20 cellular contexts compared by ENCODE assay signal in genomic region chr1:162088281-162088969, GRCh38. TPM values are rescaled to one million over a fixed set of nuclear protein-coding genes. Genes with fewer than 3 reads are reported as not detected.
DNase-seq lines count a peak whose midpoint lies in the region; ATAC-seq and TF ChIP-seq lines count a peak whose summit lies in the region.
"Had no signal": no experiment of that assay in that cellular context is flagged by ENCODE, and none has a peak within 500 bp of the region (broad histone marks: within the 10 kb centered on the region; RNA-seq: fewer than 3 reads in every experiment).

No MANE protein-coding gene starts in this region.

- peak; percentile 13 for DNase-seq in LHCN-M2 (ENCODE audit: low read depth)
- peak; percentile 7 for DNase-seq in RPMI7951 (ENCODE audit: low read depth)
- DNase-seq in fibroblast of the aortic adventitia (ENCODE audit: low read depth) = peak; percentile 14
- DNase-seq in renal cortical epithelial cell (ENCODE audit: low read depth) = peak; percentile 38
- no peak for DNase-seq in NCI-H524 (lab: John Stamatoyannopoulos, UW)
- no peak for DNase-seq in posterior vena cava (ENCODE audit: low spot score)
- DNase-seq in activated CD4-positive, alpha-beta T cell treated with anti-CD3 and anti-CD28 coated beads, Interleukin-2, amount 50 U/mL, for 48 hours = no peak
- DNase-seq: BE2C; CD4-positive, alpha-beta memory T cell; DMS79 treated with DMSO at 0.1 percent for 48 hours; GF-D8; HFFc6; Kasumi-1; NCI-H1417 treated with DMSO at 0.1 percent for 48 hours; NCI-H2029 treated with DMSO at 0.1 percent for 48 hours; NCI-H526 treated with DMSO at 0.1 percent for 48 hours; RPMI8226 had no signal

- no peak for TF ChIP-seq CTCF in fibroblast of the aortic adventitia (IDR thresholded peaks at IDR 0.05; ENCODE audit: insufficient read depth, low read length)

- ATAC-seq in GM21360 (IDR thresholded peaks at IDR 0.05; ENCODE audit: unreplicated experiment) = no peak
- ATAC-seq: GM23338 had no signal

- intact Hi-C loops in posterior vena cava (cut with DNase I) = no loop called here

- H3K4me3 ChIP-seq in fibroblast of the aortic adventitia (ENCODE audit: low read depth, low read length) = no peak overlapping the region
- H3K4me3 ChIP-seq: GM23338, SJSA1 had no signal

RNA-seq across cellular contexts. Expression of gene NOS1AP, which starts 18.9 kb away (rescaled TPM):
- total RNA-seq in LHCN-M2 (2014; rRNA removed) = 0.13 and 0.98 TPM in 2 replicates
- polyA plus RNA-seq in LHCN-M2 (2012) = 0.22 TPM
- total RNA-seq in RPMI7951 (2014; rRNA removed; shearing (Covaris generic)) = not detected in 2 replicates
- 0.18 TPM in 1 of 2 replicates, not detected in the other for total RNA-seq in fibroblast of the aortic adventitia (ENCODE audit: low replicate concordance)
- total RNA-seq in renal cortical epithelial cell = 0.99 TPM in 1 of 2 replicates, not detected in the other
- total RNA-seq in posterior vena cava = 1 to 10 TPM; 3.7 to 5.0 TPM
- total RNA-seq: CD4-positive, alpha-beta memory T cell; SJSA1 had no signal
- polyA plus RNA-seq: CD4-positive, alpha-beta memory T cell had no signal

Comparison
In these comparisons a context has a peak if more than half of its experiments do, and no peak if none do; other contexts are left out.
1. DNase-seq: peak in LHCN-M2 (single experiment), RPMI7951 (single experiment), fibroblast of the aortic adventitia (single experiment) and renal cortical epithelial cell (single experiment); none in NCI-H524 (0 of 2), posterior vena cava (single experiment) and activated CD4-positive, alpha-beta T cell treated with anti-CD3 and anti-CD28 coated beads, Interleukin-2, amount 50 U/mL, for 48 hours (0 of 2).